27 cellular contexts compared by ENCODE assay signal in genomic region chr12:106794369-106794768, GRCh38.
"Had no signal": no experiment of that assay in that cellular context is flagged by ENCODE, and none has a peak within 500 bp of the region (broad histone marks: within the 10 kb centered on the region; RNA-seq: fewer than 3 reads in every experiment).

No MANE protein-coding gene starts in this region.

- H3K27me3 Mint-ChIP-seq: activated CD4-positive, alpha-beta memory T cell treated with anti-CD3 and anti-CD28 coated beads, Interleukin-2, amount 10 ng/mL, durations not matched to agents 7 days and 5 days; activated CD4-positive, alpha-beta T cell treated with anti-CD3 and anti-CD28 coated beads, Interleukin-2, amount 10 ng/mL, durations not matched to agents 24 days and 14 days; activated naive CD8-positive, alpha-beta T cell treated with anti-CD3 and anti-CD28 coated beads, Interleukin-2, amount 50 U/mL, for 24 hours; brain had no signal

- DNase-seq: activated CD4-positive, alpha-beta memory T cell treated with anti-CD3 and anti-CD28 coated beads, Interleukin-2, amount 10 ng/mL, durations not matched to agents 7 days and 5 days; activated CD4-positive, alpha-beta T cell treated with anti-CD3 and anti-CD28 coated beads, Interleukin-2, amount 10 ng/mL, durations not matched to agents 24 days and 14 days; activated gamma-delta T cell; activated naive CD4-positive, alpha-beta T cell treated with anti-CD3 and anti-CD28 coated beads, Interleukin-2, amount 50 U/mL, for 16 hours; activated naive CD8-positive, alpha-beta T cell treated with anti-CD3 and anti-CD28 coated beads, Interleukin-2, amount 50 U/mL, for 24 hours; anterior cingulate cortex; caudate nucleus; dermis blood vessel endothelial cell; effector CD8-positive, alpha-beta T cell; head of caudate nucleus; hypothalamus; islet precursor cell; left cardiac atrium; ovary; psoas muscle; stimulated activated CD4-positive, alpha-beta T cell treated with anti-CD3 and anti-CD28 coated beads, Interleukin-12 subunit alpha, Interleukin-12 subunit beta, amount 100 ng/mL, for 4 hours; stimulated activated CD4-positive, alpha-beta T cell treated with anti-CD3 and anti-CD28 coated beads, Interleukin-4, amount 100 ng/mL, for 4 hours; stimulated activated naive CD8-positive, alpha-beta T cell treated with anti-CD3 and anti-CD28 coated beads, Interleukin-15, Interleukin-2, amounts not matched to agents 100 U/mL and 50 U/mL, for 24 hours; upper lobe of left lung had no signal

- H3K27ac Mint-ChIP-seq: activated CD4-positive, alpha-beta memory T cell treated with anti-CD3 and anti-CD28 coated beads, Interleukin-2, amount 10 ng/mL, durations not matched to agents 7 days and 5 days; activated CD4-positive, alpha-beta T cell treated with anti-CD3 and anti-CD28 coated beads, Interleukin-2, amount 10 ng/mL, durations not matched to agents 24 days and 14 days; activated naive CD8-positive, alpha-beta T cell treated with anti-CD3 and anti-CD28 coated beads, Interleukin-2, amount 50 U/mL, for 24 hours; activated T-helper 1 cell treated with anti-CD3 and anti-CD28 coated beads, Interleukin-12 subunit alpha, Interleukin-12 subunit beta, Interleukin-2, Interleukin-4 antibody, amounts not matched to agents 30 ng/mL and 10 ng/mL and 1 ng/mL, durations not matched to agents 14 hours and 24 hours and 36 hours; brain; nephron had no signal

- ATAC-seq: activated CD4-positive, CD25-positive, alpha-beta regulatory T cell treated with anti-CD3 and anti-CD28 coated beads, Interleukin-2, amount 50 U/mL, for 24 hours; activated naive CD8-positive, alpha-beta T cell treated with anti-CD3 and anti-CD28 coated beads, Interleukin-2, amount 50 U/mL, for 24 hours; gastroesophageal sphincter; left cardiac atrium; psoas muscle; stimulated activated naive CD8-positive, alpha-beta T cell treated with anti-CD3 and anti-CD28 coated beads, Interleukin-15, Interleukin-2, amounts not matched to agents 100 U/mL and 50 U/mL, for 24 hours had no signal

- H3K4me3 Mint-ChIP-seq: activated CD4-positive, alpha-beta memory T cell treated with anti-CD3 and anti-CD28 coated beads, Interleukin-2, amount 10 ng/mL, durations not matched to agents 7 days and 5 days; activated CD4-positive, alpha-beta T cell treated with anti-CD3 and anti-CD28 coated beads, Interleukin-2, amount 10 ng/mL, durations not matched to agents 24 days and 14 days; activated naive CD8-positive, alpha-beta T cell treated with anti-CD3 and anti-CD28 coated beads, Interleukin-2, amount 50 U/mL, for 24 hours; activated T-helper 1 cell treated with anti-CD3 and anti-CD28 coated beads, Interleukin-12 subunit alpha, Interleukin-12 subunit beta, Interleukin-2, Interleukin-4 antibody, amounts not matched to agents 30 ng/mL and 10 ng/mL and 1 ng/mL, durations not matched to agents 14 hours and 24 hours and 36 hours; brain; nephron had no signal

- H3K27ac ChIP-seq: esophagus muscularis mucosa, gastroesophageal sphincter, neutrophil, ovary, psoas muscle, right atrium auricular region, upper lobe of left lung had no signal

- H3K27me3 ChIP-seq: esophagus muscularis mucosa, gastroesophageal sphincter, neutrophil, ovary, right atrium auricular region, upper lobe of left lung had no signal

- H3K36me3 ChIP-seq: ovary had no signal

- H3K9me3 Mint-ChIP-seq: activated CD4-positive, alpha-beta memory T cell treated with anti-CD3 and anti-CD28 coated beads, Interleukin-2, amount 10 ng/mL, durations not matched to agents 7 days and 5 days; activated naive CD8-positive, alpha-beta T cell treated with anti-CD3 and anti-CD28 coated beads, Interleukin-2, amount 50 U/mL, for 24 hours; activated T-helper 1 cell treated with anti-CD3 and anti-CD28 coated beads, Interleukin-12 subunit alpha, Interleukin-12 subunit beta, Interleukin-2, Interleukin-4 antibody, amounts not matched to agents 30 ng/mL and 10 ng/mL and 1 ng/mL, durations not matched to agents 14 hours and 24 hours and 36 hours; nephron had no signal

- H3K4me1 Mint-ChIP-seq: activated CD4-positive, alpha-beta memory T cell treated with anti-CD3 and anti-CD28 coated beads, Interleukin-2, amount 10 ng/mL, durations not matched to agents 7 days and 5 days; activated CD4-positive, alpha-beta T cell treated with anti-CD3 and anti-CD28 coated beads, Interleukin-2, amount 10 ng/mL, durations not matched to agents 24 days and 14 days; activated naive CD8-positive, alpha-beta T cell treated with anti-CD3 and anti-CD28 coated beads, Interleukin-2, amount 50 U/mL, for 24 hours; brain; nephron had no signal

- H3K4me3 ChIP-seq: esophagus muscularis mucosa, gastroesophageal sphincter, ovary, psoas muscle, right atrium auricular region, upper lobe of left lung had no signal

- H3K4me1 ChIP-seq: esophagus muscularis mucosa, gastroesophageal sphincter, right atrium auricular region, upper lobe of left lung had no signal
